23 cellular contexts compared by ENCODE assay signal in genomic region chr9:10248890-10249289, GRCh38.
"Had no signal": no experiment of that assay in that cellular context is flagged by ENCODE, and none has a peak within 500 bp of the region (broad histone marks: within the 10 kb centered on the region; RNA-seq: fewer than 3 reads in every experiment).

No MANE protein-coding gene starts in this region.

- FAIRE-seq: endothelial cell of umbilical vein, frontal cortex, kidney had no signal

- H3K9me3 ChIP-seq: colonic mucosa, esophagus muscularis mucosa, gastroesophageal sphincter, heart left ventricle, left lung, lower lobe of right lung, mucosa of descending colon had no signal

- H3K79me2 ChIP-seq: hepatocyte had no signal

- DNase-seq: colonic mucosa; cortex of kidney; effector CD8-positive, alpha-beta T cell; effector memory CD8-positive, alpha-beta T cell; foreskin keratinocyte; heart left ventricle; hypothalamus; immature natural killer cell; islet precursor cell; kidney; kidney glomerular epithelial cell; left colon; left lung; left ventricle myocardium superior; lower lobe of right lung; mesenchymal stem cell; mucosa of descending colon; naive B cell had no signal

- H3K4me3 ChIP-seq: colonic mucosa, esophagus muscularis mucosa, gastroesophageal sphincter, heart left ventricle, hepatocyte, left lung, lower lobe of right lung, mucosa of descending colon had no signal

- H3K36me3 ChIP-seq: colonic mucosa, esophagus muscularis mucosa, gastroesophageal sphincter, heart left ventricle, left lung, lower lobe of right lung had no signal

- H3K4me2 ChIP-seq: hepatocyte had no signal

- H3K4me1 ChIP-seq: colonic mucosa, esophagus muscularis mucosa, foreskin keratinocyte, gastroesophageal sphincter, left lung, lower lobe of right lung had no signal

- H3K27me3 ChIP-seq: colonic mucosa, esophagus muscularis mucosa, foreskin keratinocyte, gastroesophageal sphincter, heart left ventricle, hepatocyte, left lung had no signal

- ATAC-seq: effector memory CD8-positive, alpha-beta T cell; foreskin keratinocyte; gastroesophageal sphincter; heart left ventricle; left colon; left lung; left ventricle myocardium superior; lower lobe of right lung; mucosa of descending colon had no signal

- H2AFZ ChIP-seq: hepatocyte had no signal

- H3K27ac ChIP-seq: colonic mucosa, esophagus muscularis mucosa, foreskin keratinocyte, gastroesophageal sphincter, heart left ventricle, hepatocyte, left lung, lower lobe of right lung had no signal
